Comparison of ENCODE assay signal across 1 cellular context in the genomic region with DNA sequence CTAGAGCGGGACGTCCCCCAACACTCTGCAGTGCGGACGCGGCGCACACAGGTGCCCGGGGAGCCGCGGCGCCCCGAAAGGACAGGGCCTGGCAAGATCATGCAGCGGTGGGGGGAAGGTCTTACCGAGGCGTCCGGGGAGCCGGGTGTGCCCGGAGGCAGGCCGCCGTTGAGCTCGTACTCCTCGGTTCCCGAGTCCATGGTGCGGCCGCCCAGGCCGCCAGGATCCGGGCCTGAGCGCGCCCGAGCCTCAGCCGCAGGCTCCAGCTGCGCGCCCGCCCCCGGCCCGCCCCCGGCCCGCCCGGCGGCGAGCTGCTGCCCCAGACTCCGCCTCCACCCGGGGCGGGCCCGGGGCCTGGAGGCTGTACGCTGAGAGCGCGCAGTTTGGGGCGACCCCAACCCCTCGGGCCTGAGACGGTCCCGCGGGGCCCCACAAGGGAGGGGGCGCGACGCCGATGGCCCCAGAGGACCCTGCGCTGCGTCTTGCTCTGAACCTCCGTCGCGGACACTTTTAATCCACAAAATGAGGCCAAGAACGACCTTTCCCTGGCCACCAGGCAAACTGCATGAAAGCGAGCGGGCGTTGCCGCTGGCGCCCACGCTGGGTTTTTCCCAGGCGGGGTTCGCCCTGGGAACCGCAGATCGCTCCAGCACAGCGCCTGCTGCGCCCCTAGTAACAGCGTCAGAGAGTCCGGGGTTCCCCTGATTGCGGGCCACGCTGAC.
TF ChIP-seq lines count a peak whose summit lies in the region.

Gene NINJ1 (minus strand): TSS at position 234 of the 722 bp plus-strand sequence. CDS start 34 bp downstream, at position 200.

TF ChIP-seq in HepG2, 621 proteins besides CTCF, POLR2A, EP300 and RAD21 (continued from another document and continues in another):
- TF ChIP-seq, protein P1, sequence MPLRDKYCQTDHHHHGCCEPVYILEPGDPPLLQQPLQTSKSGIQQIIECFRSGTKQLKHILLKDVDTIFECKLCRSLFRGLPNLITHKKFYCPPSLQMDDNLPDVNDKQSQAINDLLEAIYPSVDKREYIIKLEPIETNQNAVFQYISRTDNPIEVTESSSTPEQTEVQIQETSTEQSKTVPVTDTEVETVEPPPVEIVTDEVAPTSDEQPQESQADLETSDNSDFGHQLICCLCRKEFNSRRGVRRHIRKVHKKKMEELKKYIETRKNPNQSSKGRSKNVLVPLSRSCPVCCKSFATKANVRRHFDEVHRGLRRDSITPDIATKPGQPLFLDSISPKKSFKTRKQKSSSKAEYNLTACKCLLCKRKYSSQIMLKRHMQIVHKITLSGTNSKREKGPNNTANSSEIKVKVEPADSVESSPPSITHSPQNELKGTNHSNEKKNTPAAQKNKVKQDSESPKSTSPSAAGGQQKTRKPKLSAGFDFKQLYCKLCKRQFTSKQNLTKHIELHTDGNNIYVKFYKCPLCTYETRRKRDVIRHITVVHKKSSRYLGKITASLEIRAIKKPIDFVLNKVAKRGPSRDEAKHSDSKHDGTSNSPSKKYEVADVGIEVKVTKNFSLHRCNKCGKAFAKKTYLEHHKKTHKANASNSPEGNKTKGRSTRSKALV (CRISPR knock-in tag; IDR thresholded peaks at IDR 0.05) = no peak
- TF ChIP-seq PHF8 (CRISPR knock-in tag; IDR thresholded peaks at IDR 0.05) = peak; percentile 92
- no peak for TF ChIP-seq ZNF770 (CRISPR knock-in tag; IDR thresholded peaks at IDR 0.05)
- TF ChIP-seq ZFYVE20 (CRISPR knock-in tag; IDR thresholded peaks at IDR 0.05; ENCODE audit: borderline replicate concordance, low read depth) = 0 out of 2 replicates have a peak, but pooled peaks have one; percentile 31
- TF ChIP-seq ZNF644 (CRISPR knock-in tag; IDR thresholded peaks at IDR 0.05; ENCODE audit: low read depth) = no peak
- no peak for TF ChIP-seq KAT2B (IDR thresholded peaks at IDR 0.05; ENCODE audit: borderline replicate concordance, low read depth, low read length)
- no peak for TF ChIP-seq HOXA9 (CRISPR knock-in tag; IDR thresholded peaks at IDR 0.05; ENCODE audit: borderline replicate concordance)
- peak; percentile 60; the same call in 1 of the 2 replicates for TF ChIP-seq ZNF576 (CRISPR knock-in tag; IDR thresholded peaks at IDR 0.05)
- peak; percentile 3; the same call in 1 of the 2 replicates for TF ChIP-seq ZNF446 (CRISPR knock-in tag; IDR thresholded peaks at IDR 0.05)
- TF ChIP-seq, protein P2, sequence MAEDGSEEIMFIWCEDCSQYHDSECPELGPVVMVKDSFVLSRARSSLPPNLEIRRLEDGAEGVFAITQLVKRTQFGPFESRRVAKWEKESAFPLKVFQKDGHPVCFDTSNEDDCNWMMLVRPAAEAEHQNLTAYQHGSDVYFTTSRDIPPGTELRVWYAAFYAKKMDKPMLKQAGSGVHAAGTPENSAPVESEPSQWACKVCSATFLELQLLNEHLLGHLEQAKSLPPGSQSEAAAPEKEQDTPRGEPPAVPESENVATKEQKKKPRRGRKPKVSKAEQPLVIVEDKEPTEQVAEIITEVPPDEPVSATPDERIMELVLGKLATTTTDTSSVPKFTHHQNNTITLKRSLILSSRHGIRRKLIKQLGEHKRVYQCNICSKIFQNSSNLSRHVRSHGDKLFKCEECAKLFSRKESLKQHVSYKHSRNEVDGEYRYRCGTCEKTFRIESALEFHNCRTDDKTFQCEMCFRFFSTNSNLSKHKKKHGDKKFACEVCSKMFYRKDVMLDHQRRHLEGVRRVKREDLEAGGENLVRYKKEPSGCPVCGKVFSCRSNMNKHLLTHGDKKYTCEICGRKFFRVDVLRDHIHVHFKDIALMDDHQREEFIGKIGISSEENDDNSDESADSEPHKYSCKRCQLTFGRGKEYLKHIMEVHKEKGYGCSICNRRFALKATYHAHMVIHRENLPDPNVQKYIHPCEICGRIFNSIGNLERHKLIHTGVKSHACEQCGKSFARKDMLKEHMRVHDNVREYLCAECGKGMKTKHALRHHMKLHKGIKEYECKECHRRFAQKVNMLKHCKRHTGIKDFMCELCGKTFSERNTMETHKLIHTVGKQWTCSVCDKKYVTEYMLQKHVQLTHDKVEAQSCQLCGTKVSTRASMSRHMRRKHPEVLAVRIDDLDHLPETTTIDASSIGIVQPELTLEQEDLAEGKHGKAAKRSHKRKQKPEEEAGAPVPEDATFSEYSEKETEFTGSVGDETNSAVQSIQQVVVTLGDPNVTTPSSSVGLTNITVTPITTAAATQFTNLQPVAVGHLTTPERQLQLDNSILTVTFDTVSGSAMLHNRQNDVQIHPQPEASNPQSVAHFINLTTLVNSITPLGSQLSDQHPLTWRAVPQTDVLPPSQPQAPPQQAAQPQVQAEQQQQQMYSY (CRISPR knock-in tag; IDR thresholded peaks at IDR 0.05) = peak; percentile 76
- no peak for TF ChIP-seq CERS6 (CRISPR knock-in tag; IDR thresholded peaks at IDR 0.05)
- TF ChIP-seq ZFP82 (CRISPR knock-in tag; IDR thresholded peaks at IDR 0.05; ENCODE audit: borderline replicate concordance) = peak; percentile 89
- TF ChIP-seq ZNF589 (CRISPR knock-in tag; conservative IDR thresholded peaks at IDR 0.05) = no peak
- TF ChIP-seq ZBTB37 (CRISPR knock-in tag; IDR thresholded peaks at IDR 0.05) = no peak
- 0 out of 2 replicates have a peak, but pooled peaks have one; percentile 55 for TF ChIP-seq ZNF761 (CRISPR knock-in tag; conservative IDR thresholded peaks at IDR 0.05)
- no peak for TF ChIP-seq NONO (IDR thresholded peaks at IDR 0.05)
- TF ChIP-seq NONO (CRISPR knock-in tag; conservative IDR thresholded peaks at IDR 0.05) = peak; percentile 66
- peak; percentile 12; the same call in 1 of the 2 replicates for TF ChIP-seq XBP1 (CRISPR knock-in tag; IDR thresholded peaks at IDR 0.05)
- no peak for TF ChIP-seq AHR (CRISPR knock-in tag; IDR thresholded peaks at IDR 0.05)
- TF ChIP-seq, protein P3, sequence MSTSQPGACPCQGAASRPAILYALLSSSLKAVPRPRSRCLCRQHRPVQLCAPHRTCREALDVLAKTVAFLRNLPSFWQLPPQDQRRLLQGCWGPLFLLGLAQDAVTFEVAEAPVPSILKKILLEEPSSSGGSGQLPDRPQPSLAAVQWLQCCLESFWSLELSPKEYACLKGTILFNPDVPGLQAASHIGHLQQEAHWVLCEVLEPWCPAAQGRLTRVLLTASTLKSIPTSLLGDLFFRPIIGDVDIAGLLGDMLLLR (CRISPR knock-in tag; IDR thresholded peaks at IDR 0.05) = no peak
- TF ChIP-seq, protein P4, sequence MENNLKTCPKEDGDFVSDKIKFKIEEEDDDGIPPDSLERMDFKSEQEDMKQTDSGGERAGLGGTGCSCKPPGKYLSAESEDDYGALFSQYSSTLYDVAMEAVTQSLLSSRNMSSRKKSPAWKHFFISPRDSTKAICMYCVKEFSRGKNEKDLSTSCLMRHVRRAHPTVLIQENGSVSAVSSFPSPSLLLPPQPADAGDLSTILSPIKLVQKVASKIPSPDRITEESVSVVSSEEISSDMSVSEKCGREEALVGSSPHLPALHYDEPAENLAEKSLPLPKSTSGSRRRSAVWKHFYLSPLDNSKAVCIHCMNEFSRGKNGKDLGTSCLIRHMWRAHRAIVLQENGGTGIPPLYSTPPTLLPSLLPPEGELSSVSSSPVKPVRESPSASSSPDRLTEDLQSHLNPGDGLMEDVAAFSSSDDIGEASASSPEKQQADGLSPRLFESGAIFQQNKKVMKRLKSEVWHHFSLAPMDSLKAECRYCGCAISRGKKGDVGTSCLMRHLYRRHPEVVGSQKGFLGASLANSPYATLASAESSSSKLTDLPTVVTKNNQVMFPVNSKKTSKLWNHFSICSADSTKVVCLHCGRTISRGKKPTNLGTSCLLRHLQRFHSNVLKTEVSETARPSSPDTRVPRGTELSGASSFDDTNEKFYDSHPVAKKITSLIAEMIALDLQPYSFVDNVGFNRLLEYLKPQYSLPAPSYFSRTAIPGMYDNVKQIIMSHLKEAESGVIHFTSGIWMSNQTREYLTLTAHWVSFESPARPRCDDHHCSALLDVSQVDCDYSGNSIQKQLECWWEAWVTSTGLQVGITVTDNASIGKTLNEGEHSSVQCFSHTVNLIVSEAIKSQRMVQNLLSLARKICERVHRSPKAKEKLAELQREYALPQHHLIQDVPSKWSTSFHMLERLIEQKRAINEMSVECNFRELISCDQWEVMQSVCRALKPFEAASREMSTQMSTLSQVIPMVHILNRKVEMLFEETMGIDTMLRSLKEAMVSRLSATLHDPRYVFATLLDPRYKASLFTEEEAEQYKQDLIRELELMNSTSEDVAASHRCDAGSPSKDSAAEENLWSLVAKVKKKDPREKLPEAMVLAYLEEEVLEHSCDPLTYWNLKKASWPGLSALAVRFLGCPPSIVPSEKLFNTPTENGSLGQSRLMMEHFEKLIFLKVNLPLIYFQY (CRISPR knock-in tag; IDR thresholded peaks at IDR 0.05; ENCODE audit: borderline replicate concordance) = peak; percentile 70; the same call in 1 of the 2 replicates
- TF ChIP-seq MED8 (CRISPR knock-in tag; IDR thresholded peaks at IDR 0.05; ENCODE audit: insufficient replicate concordance) = peak; percentile 19
- no peak for TF ChIP-seq TCF7 (IDR thresholded peaks at IDR 0.05; ENCODE audit: low read depth)
- TF ChIP-seq, protein P5, sequence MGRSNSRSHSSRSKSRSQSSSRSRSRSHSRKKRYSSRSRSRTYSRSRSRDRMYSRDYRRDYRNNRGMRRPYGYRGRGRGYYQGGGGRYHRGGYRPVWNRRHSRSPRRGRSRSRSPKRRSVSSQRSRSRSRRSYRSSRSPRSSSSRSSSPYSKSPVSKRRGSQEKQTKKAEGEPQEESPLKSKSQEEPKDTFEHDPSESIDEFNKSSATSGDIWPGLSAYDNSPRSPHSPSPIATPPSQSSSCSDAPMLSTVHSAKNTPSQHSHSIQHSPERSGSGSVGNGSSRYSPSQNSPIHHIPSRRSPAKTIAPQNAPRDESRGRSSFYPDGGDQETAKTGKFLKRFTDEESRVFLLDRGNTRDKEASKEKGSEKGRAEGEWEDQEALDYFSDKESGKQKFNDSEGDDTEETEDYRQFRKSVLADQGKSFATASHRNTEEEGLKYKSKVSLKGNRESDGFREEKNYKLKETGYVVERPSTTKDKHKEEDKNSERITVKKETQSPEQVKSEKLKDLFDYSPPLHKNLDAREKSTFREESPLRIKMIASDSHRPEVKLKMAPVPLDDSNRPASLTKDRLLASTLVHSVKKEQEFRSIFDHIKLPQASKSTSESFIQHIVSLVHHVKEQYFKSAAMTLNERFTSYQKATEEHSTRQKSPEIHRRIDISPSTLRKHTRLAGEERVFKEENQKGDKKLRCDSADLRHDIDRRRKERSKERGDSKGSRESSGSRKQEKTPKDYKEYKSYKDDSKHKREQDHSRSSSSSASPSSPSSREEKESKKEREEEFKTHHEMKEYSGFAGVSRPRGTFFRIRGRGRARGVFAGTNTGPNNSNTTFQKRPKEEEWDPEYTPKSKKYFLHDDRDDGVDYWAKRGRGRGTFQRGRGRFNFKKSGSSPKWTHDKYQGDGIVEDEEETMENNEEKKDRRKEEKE (IDR thresholded peaks at IDR 0.05) = no peak
- TF ChIP-seq ZNF230 (CRISPR knock-in tag; IDR thresholded peaks at IDR 0.05) = peak; percentile 50; the same call in 1 of the 2 replicates
